Comparison of ENCODE assay signal across 8 cellular contexts in the genomic region with DNA sequence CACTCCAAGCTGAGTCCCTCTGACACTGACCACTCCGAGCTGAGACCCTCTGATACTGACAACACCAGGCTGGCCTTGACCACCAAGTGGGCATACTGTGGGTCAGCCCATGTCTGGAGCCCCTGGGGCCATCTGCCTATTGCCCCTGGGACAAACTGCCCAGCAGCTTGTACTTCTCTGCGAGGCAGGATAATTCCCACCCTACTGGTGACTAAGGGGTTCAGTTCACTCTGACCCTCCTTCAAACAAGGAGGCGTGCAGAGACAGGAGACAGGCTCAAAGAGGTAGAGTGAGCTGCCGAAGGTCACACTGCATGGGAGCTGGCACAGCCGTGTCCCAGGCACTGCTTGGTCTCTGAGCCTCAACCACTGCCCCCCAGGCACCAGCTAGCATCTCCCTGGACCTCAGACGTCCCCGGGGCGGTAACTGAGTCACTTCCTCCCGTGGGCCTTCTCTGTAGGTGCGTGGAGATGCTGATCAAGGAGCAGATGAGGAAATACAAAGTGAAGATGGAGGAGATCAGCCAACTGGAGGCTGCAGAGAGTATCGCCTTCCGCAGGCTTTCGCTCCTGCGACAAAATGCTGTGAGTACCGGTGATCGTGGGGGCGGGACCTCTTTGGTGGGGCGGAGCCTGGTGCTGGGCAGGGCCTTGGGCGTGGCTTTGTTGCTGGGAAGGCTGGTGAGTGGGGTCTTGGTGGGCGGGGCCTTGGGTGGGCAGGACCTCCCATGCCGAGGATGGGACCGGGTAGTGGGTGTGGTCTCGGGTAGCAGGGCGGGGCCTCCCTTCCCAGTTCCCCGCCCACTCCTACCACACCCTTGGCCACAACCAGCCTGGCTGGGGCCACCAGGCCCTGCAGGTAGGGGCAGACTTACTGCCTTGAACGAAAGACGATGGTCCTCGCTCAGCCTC. TPM values are rescaled to one million over a fixed set of nuclear protein-coding genes. Genes with fewer than 3 reads are reported as not detected.
A peak's percentile ranks its signal among the peaks of the same experiment; 100 is the strongest.
DNase-seq lines count a peak whose midpoint lies in the region; ATAC-seq, FAIRE-seq and TF ChIP-seq lines count a peak whose summit lies in the region.

No MANE protein-coding gene starts in this region.

- H3K36me3 ChIP-seq in pancreas, result no peaks in the 10 kb centered on the region

- intact Hi-C loops in pancreas (cut with DNase I), result loop anchor here in 1 of 3 donors (5.0 kb wide), 1 partner anchor 68 kb away; no protein-coding TSS in a partner anchor

- WGBS in pancreas, 2 donors, result 85 to 88% methylated on average over 22 to 28 of the region's 28 CpGs

- in situ Hi-C loops in G401 (cut with HindIII; ENCODE audit: low sequenced_read_pairs), result no loop called here

- DNase-seq in G401 (ENCODE audit: low spot score), result peak; percentile 42
- peak; percentile 73 for DNase-seq in Jurkat, Clone E6-1 (ENCODE audit: low read depth, low spot score)
- DNase-seq in activated CD8-positive, alpha-beta memory T cell treated with anti-CD3 and anti-CD28 coated beads for 48 hours (ENCODE audit: low read depth in 2 of 3, low spot score in 2 of 3), result peak; percentile 31 to 45 (median 36)
- peak; percentile 15 for DNase-seq in inferior parietal cortex (ENCODE audit: extremely low spot score)
- no peak for DNase-seq in DMS79 treated with DMSO at 0.1 percent for 48 hours (lab: John Stamatoyannopoulos, UW)
- DNase-seq in pancreas, result no peak
- DNase-seq in NCI-H524 (lab: John Stamatoyannopoulos, UW), result no peak

- no peak for FAIRE-seq in pancreas (lab: Jason Lieb, UNC)

- no peak overlapping the region for H3K27ac ChIP-seq in pancreas

- H3K4me3 ChIP-seq in Jurkat, Clone E6-1 (ENCODE audit: low read length), result no peak overlapping the region
- no peak overlapping the region for H3K4me3 ChIP-seq in pancreas

- no peak for TF ChIP-seq CTCF in pancreas (IDR thresholded peaks at IDR 0.05)

- ATAC-seq in pancreas (no peak), HG03280 (IDR thresholded peaks at IDR 0.05; ENCODE audit: unreplicated experiment) (no peak)

- no peaks in the 10 kb centered on the region for H3K27me3 ChIP-seq in pancreas

- no peaks in the 10 kb centered on the region for H3K9me3 ChIP-seq in pancreas

- H3K4me1 ChIP-seq in pancreas, result no peaks in the 10 kb centered on the region

RNA-seq across cellular contexts. Expression of a gene that starts 5.8 kb away (rescaled TPM):
- 22.0 and 29.7 TPM in 2 replicates for total RNA-seq in G401 (2014; rRNA removed; shearing (Covaris generic))
- polyA plus RNA-seq in Jurkat, Clone E6-1 (2012; ENCODE audit: insufficient read depth, insufficient read length), result 87.7 TPM
- 10 to 100 TPM; 12.8 to 22.4 (median 16.4) TPM for total RNA-seq in pancreas
- 10 to 100 TPM; 43.3 to 46.6 TPM for polyA plus RNA-seq in pancreas

RNA-seq across cellular contexts. Expression of a gene that starts 16.6 kb away (rescaled TPM):
- 14.8 and 21.7 TPM in 2 replicates for total RNA-seq in G401 (2014; rRNA removed; shearing (Covaris generic))
- polyA plus RNA-seq in Jurkat, Clone E6-1 (2012; ENCODE audit: insufficient read depth, insufficient read length), result 29.7 TPM
- total RNA-seq in pancreas, result 10 to 100 TPM; 13.4 to 19.6 (median 16.9) TPM
- 10 to 100 TPM; 20.9 to 28.4 TPM for polyA plus RNA-seq in pancreas

RNA-seq across cellular contexts. Expression of a gene that starts 36.3 kb away (rescaled TPM):
- total RNA-seq in G401 (2014; rRNA removed; shearing (Covaris generic)), result 232 and 271 TPM in 2 replicates
- polyA plus RNA-seq in Jurkat, Clone E6-1 (2012; ENCODE audit: insufficient read depth, insufficient read length), result 12.4 TPM
- total RNA-seq in pancreas, result 10 to 100 TPM; 32.5 to 51.2 (median 39.7) TPM
- polyA plus RNA-seq in pancreas, result 10 to 100 TPM; 21.3 to 23.5 TPM

RNA-seq across cellular contexts. Expression of a gene that starts 55.2 kb away (rescaled TPM):
- 0.41 and 4.9 TPM in 2 replicates for total RNA-seq in G401 (2014; rRNA removed; shearing (Covaris generic))
- polyA plus RNA-seq in Jurkat, Clone E6-1 (2012; ENCODE audit: insufficient read depth, insufficient read length), result not detected
- total RNA-seq in pancreas, result 1 to 10 TPM; 1.2 to 2.9 (median 1.8) TPM
- polyA plus RNA-seq in pancreas, result 10 to 100 TPM in 1 of 2 donors, 1 to 10 TPM in 1; 9.3 to 11.1 TPM

RNA-seq across cellular contexts. Expression of a gene that starts 57.9 kb away (rescaled TPM):
- 166 and 237 TPM in 2 replicates for total RNA-seq in G401 (2014; rRNA removed; shearing (Covaris generic))
- 175 TPM for polyA plus RNA-seq in Jurkat, Clone E6-1 (2012; ENCODE audit: insufficient read depth, insufficient read length)
- 10 to 100 TPM; 25.5 to 46.8 (median 31.8) TPM for total RNA-seq in pancreas
- polyA plus RNA-seq in pancreas, result 10 to 100 TPM; 64.1 to 71.1 TPM

Comparison
In these comparisons a context has a peak if more than half of its experiments do, and no peak if none do; other contexts are left out.
1. DNase-seq: peak in G401 (single experiment), Jurkat, Clone E6-1 (single experiment), activated CD8-positive, alpha-beta memory T cell treated with anti-CD3 and anti-CD28 coated beads for 48 hours (3 of 3) and inferior parietal cortex (single experiment); none in DMS79 treated with DMSO at 0.1 percent for 48 hours (single experiment), pancreas (0 of 6) and NCI-H524 (0 of 2).